ENCODE assay signal across 15 cellular contexts in genomic region chr4:81722229-81722900, GRCh38.
DNase-seq lines count a peak whose midpoint lies in the region; ATAC-seq and TF ChIP-seq lines count a peak whose summit lies in the region.
"Had no signal": no experiment of that assay in that cellular context is flagged by ENCODE, and none has a peak within 500 bp of the region (broad histone marks: within the 10 kb centered on the region; RNA-seq: fewer than 3 reads in every experiment).

No MANE protein-coding gene starts in this region.

- no peaks in the 10 kb centered on the region for H3K9me3 ChIP-seq in upper lobe of left lung
- H3K9me3 ChIP-seq: adrenal gland, testis had no signal

- H3K4me1 ChIP-seq in upper lobe of left lung = peaks cover 11 to 24% (median 19%) of the 10 kb centered on the region in 4 donors
- H3K4me1 ChIP-seq: testis had no signal

- H3K27me3 ChIP-seq in upper lobe of left lung = no peaks in the 10 kb centered on the region
- H3K27me3 ChIP-seq: adrenal gland, testis had no signal

- no peak overlapping the region for H3K4me3 ChIP-seq in upper lobe of left lung
- H3K4me3 ChIP-seq: adrenal gland, testis had no signal

- TF ChIP-seq EP300 in upper lobe of left lung (IDR thresholded peaks at IDR 0.05) = no peak

- H3K27ac ChIP-seq in upper lobe of left lung = no peak overlapping the region
- H3K27ac ChIP-seq: adrenal gland, testis had no signal

- 59 to 66% methylated on average over 13 of the region's 13 CpGs for WGBS in upper lobe of left lung, 2 donors

- TF ChIP-seq CTCF in upper lobe of left lung (IDR thresholded peaks at IDR 0.05) = no peak

- H3K36me3 ChIP-seq in upper lobe of left lung = no peaks in the 10 kb centered on the region
- H3K36me3 ChIP-seq: adrenal gland had no signal

- TF ChIP-seq POLR2A in upper lobe of left lung (IDR thresholded peaks at IDR 0.05) (no peak), GM18505 (IDR thresholded peaks at IDR 0.05; ENCODE audit: borderline replicate concordance, extremely low read depth, insufficient read depth, insufficient read length) (no peak)

- ATAC-seq in upper lobe of left lung (ENCODE audit: low FRiP score in 2 of 2) = peak; percentile 37 to 51
- ATAC-seq in HG02678 (IDR thresholded peaks at IDR 0.05; ENCODE audit: unreplicated experiment) = no peak
- ATAC-seq in GM19455 (IDR thresholded peaks at IDR 0.05; ENCODE audit: unreplicated experiment) = no peak
- ATAC-seq in GM18505 (IDR thresholded peaks at IDR 0.05; ENCODE audit: unreplicated experiment) = no peak
- ATAC-seq: activated CD4-positive, CD25-positive, alpha-beta regulatory T cell treated with anti-CD3 and anti-CD28 coated beads, Interleukin-2, amount 50 U/mL, for 24 hours had no signal

- DNase-seq in NCI-H2227 (lab: John Stamatoyannopoulos, UW; ENCODE audit: unreplicated experiment) = peak; percentile 16
- no peak for DNase-seq in NCI-H2227 treated with DMSO at 0.1 percent for 48 hours (lab: John Stamatoyannopoulos, UW)
- DNase-seq in NCI-H748 (lab: John Stamatoyannopoulos, UW; ENCODE audit: unreplicated experiment) = peak; percentile 84
- peak; percentile 76 for DNase-seq in left kidney (ENCODE audit: low read depth, low spot score)
- no peak for DNase-seq in upper lobe of left lung
- DNase-seq: activated T-cell treated with anti-CD3 and anti-CD28 coated beads, Interleukin-2, amount 50 U/mL, for 1 hour; adrenal gland; NCI-H1436 treated with DMSO at 0.1 percent for 48 hours; stimulated activated CD4-positive, alpha-beta T cell treated with anti-CD3 and anti-CD28 coated beads, Interleukin-15, amount 100 ng/mL, for 24 hours; T-helper 1 cell; testis had no signal

Comparison
In these comparisons a context has a peak if more than half of its experiments do, and no peak if none do; other contexts are left out.
1. DNase-seq: peak in NCI-H2227 (single experiment), NCI-H748 (single experiment) and left kidney (single experiment); none in NCI-H2227 treated with DMSO at 0.1 percent for 48 hours (single experiment) and upper lobe of left lung (0 of 2).
2. ATAC-seq: peak in upper lobe of left lung (2 of 2); none in HG02678 (single experiment), GM19455 (single experiment) and GM18505 (single experiment).